Comparison of ENCODE assay signal across 1 cellular context in the genomic region with DNA sequence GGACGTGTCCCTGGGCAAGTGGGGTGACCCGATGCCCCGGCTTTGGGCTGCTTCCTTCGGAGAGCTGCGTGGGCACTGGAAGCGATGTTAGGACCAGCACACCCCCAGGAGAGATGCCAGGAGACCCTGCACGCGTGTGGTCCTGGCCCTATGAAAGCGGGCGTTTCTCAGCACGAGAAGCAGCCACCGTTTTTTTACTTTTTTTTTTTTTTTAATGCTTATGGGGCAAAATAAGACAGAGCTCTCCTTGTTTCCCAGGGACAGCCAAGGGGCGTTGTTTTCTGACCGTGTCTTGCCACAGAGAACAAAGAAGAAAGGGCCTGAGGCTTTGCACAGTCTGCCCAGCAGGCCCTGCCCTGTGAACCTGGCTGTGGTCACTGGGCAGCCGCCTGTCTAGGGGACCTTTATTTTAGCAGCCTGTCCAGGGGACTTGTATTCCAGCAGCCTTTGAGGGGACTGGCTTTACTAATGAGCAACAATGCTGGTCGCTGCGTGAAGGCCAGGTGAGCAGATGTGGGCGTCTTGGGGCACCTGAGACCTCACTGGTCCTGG.
TF ChIP-seq lines count a peak whose summit lies in the region.

No MANE protein-coding gene starts in this region.

TF ChIP-seq in HepG2, 621 proteins besides CTCF, POLR2A, EP300 and RAD21 (continued from another document and continues in another):
- TF ChIP-seq ZNF251 (CRISPR knock-in tag; IDR thresholded peaks at IDR 0.05) (no peak), ELF1 (CRISPR knock-in tag; IDR thresholded peaks at IDR 0.05) (no peak), RBM39 (IDR thresholded peaks at IDR 0.05; ENCODE audit: low read depth, low read length, poor library complexity, severe bottlenecking) (no peak), ZNF44 (CRISPR knock-in tag; IDR thresholded peaks at IDR 0.05) (0 out of 2 replicates have a peak, but pooled peaks have one; percentile 67), MAFF (IDR thresholded peaks at IDR 0.05; ENCODE audit: low read depth, low read length) (0 out of 2 replicates have a peak, but pooled peaks have one; percentile 1), TRIM24 (CRISPR knock-in tag; IDR thresholded peaks at IDR 0.05) (no peak), ADNP (CRISPR knock-in tag; IDR thresholded peaks at IDR 0.05) (no peak), ZKSCAN1 (IDR thresholded peaks at IDR 0.05; ENCODE audit: low read length) (no peak), JARID2 (CRISPR knock-in tag; IDR thresholded peaks at IDR 0.05; ENCODE audit: insufficient replicate concordance) (no peak), ZNF850 (CRISPR knock-in tag; conservative IDR thresholded peaks at IDR 0.05) (no peak), ZNF354B (CRISPR knock-in tag; IDR thresholded peaks at IDR 0.05) (0 out of 2 replicates have a peak, but pooled peaks have one; percentile 83), ZNF343 (CRISPR knock-in tag; IDR thresholded peaks at IDR 0.05) (no peak), ZNF446 (CRISPR knock-in tag; IDR thresholded peaks at IDR 0.05) (no peak), SP1 (IDR thresholded peaks at IDR 0.05) (no peak), SP1 (CRISPR knock-in tag; IDR thresholded peaks at IDR 0.05) (no peak), TAF1 (CRISPR knock-in tag; IDR thresholded peaks at IDR 0.05) (no peak), CC2D1A (CRISPR knock-in tag; IDR thresholded peaks at IDR 0.05) (no peak), ZNF256 (CRISPR knock-in tag; conservative IDR thresholded peaks at IDR 0.05) (no peak), SMARCC2 (IDR thresholded peaks at IDR 0.05) (no peak), MIXL1 (CRISPR knock-in tag; IDR thresholded peaks at IDR 0.05) (0 out of 2 replicates have a peak, but pooled peaks have one; percentile 5), ZSCAN22 (CRISPR knock-in tag; IDR thresholded peaks at IDR 0.05) (no peak), ZMYM3 (CRISPR knock-in tag; IDR thresholded peaks at IDR 0.05) (no peak), FOXO1 (CRISPR knock-in tag; IDR thresholded peaks at IDR 0.05) (0 out of 2 replicates have a peak, but pooled peaks have one; percentile 9), ZFP37 (CRISPR knock-in tag; IDR thresholded peaks at IDR 0.05; ENCODE audit: borderline replicate concordance) (no peak), GTF2F1 (IDR thresholded peaks at IDR 0.05; ENCODE audit: low read length) (no peak), ZNF749 (CRISPR knock-in tag; IDR thresholded peaks at IDR 0.05; ENCODE audit: borderline replicate concordance) (no peak), ZSCAN9 (CRISPR knock-in tag; IDR thresholded peaks at IDR 0.05; ENCODE audit: borderline replicate concordance) (no peak), ZZZ3 (CRISPR knock-in tag; IDR thresholded peaks at IDR 0.05; ENCODE audit: borderline replicate concordance) (peak; percentile 27; the same call in 1 of the 2 replicates), ZNF230 (CRISPR knock-in tag; IDR thresholded peaks at IDR 0.05) (no peak), ZNF20 (CRISPR knock-in tag; IDR thresholded peaks at IDR 0.05) (no peak), ZNF234 (CRISPR knock-in tag; conservative IDR thresholded peaks at IDR 0.05) (0 out of 2 replicates have a peak, but pooled peaks have one; percentile 5), NFIC (IDR thresholded peaks at IDR 0.05; ENCODE audit: low read length) (no peak), ZNF207 (IDR thresholded peaks at IDR 0.05; ENCODE audit: borderline replicate concordance) (no peak), SRSF9 (IDR thresholded peaks at IDR 0.05; ENCODE audit: borderline replicate concordance, insufficient read depth, low read depth, low read length, poor library complexity, severe bottlenecking) (no peak), ZNF30 (CRISPR knock-in tag; IDR thresholded peaks at IDR 0.05) (peak; percentile 89; the same call in 1 of the 2 replicates), ZKSCAN5 (CRISPR knock-in tag; IDR thresholded peaks at IDR 0.05) (no peak), ETV6 (CRISPR knock-in tag; conservative IDR thresholded peaks at IDR 0.05) (no peak)
- TF ChIP-seq, protein P1, sequence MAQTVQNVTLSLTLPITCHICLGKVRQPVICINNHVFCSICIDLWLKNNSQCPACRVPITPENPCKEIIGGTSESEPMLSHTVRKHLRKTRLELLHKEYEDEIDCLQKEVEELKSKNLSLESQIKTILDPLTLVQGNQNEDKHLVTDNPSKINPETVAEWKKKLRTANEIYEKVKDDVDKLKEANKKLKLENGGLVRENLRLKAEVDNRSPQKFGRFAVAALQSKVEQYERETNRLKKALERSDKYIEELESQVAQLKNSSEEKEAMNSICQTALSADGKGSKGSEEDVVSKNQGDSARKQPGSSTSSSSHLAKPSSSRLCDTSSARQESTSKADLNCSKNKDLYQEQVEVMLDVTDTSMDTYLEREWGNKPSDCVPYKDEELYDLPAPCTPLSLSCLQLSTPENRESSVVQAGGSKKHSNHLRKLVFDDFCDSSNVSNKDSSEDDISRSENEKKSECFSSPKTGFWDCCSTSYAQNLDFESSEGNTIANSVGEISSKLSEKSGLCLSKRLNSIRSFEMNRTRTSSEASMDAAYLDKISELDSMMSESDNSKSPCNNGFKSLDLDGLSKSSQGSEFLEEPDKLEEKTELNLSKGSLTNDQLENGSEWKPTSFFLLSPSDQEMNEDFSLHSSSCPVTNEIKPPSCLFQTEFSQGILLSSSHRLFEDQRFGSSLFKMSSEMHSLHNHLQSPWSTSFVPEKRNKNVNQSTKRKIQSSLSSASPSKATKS (CRISPR knock-in tag; IDR thresholded peaks at IDR 0.05): no peak
- TF ChIP-seq, protein P2, sequence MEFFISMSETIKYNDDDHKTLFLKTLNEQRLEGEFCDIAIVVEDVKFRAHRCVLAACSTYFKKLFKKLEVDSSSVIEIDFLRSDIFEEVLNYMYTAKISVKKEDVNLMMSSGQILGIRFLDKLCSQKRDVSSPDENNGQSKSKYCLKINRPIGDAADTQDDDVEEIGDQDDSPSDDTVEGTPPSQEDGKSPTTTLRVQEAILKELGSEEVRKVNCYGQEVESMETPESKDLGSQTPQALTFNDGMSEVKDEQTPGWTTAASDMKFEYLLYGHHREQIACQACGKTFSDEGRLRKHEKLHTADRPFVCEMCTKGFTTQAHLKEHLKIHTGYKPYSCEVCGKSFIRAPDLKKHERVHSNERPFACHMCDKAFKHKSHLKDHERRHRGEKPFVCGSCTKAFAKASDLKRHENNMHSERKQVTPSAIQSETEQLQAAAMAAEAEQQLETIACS (CRISPR knock-in tag; IDR thresholded peaks at IDR 0.05): no peak
- TF ChIP-seq, protein P3, sequence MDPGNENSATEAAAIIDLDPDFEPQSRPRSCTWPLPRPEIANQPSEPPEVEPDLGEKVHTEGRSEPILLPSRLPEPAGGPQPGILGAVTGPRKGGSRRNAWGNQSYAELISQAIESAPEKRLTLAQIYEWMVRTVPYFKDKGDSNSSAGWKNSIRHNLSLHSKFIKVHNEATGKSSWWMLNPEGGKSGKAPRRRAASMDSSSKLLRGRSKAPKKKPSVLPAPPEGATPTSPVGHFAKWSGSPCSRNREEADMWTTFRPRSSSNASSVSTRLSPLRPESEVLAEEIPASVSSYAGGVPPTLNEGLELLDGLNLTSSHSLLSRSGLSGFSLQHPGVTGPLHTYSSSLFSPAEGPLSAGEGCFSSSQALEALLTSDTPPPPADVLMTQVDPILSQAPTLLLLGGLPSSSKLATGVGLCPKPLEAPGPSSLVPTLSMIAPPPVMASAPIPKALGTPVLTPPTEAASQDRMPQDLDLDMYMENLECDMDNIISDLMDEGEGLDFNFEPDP (CRISPR knock-in tag; conservative IDR thresholded peaks at IDR 0.05): 0 out of 2 replicates have a peak, but pooled peaks have one; percentile 81
- TF ChIP-seq, protein P4, sequence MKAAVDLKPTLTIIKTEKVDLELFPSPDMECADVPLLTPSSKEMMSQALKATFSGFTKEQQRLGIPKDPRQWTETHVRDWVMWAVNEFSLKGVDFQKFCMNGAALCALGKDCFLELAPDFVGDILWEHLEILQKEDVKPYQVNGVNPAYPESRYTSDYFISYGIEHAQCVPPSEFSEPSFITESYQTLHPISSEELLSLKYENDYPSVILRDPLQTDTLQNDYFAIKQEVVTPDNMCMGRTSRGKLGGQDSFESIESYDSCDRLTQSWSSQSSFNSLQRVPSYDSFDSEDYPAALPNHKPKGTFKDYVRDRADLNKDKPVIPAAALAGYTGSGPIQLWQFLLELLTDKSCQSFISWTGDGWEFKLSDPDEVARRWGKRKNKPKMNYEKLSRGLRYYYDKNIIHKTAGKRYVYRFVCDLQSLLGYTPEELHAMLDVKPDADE (CRISPR knock-in tag; IDR thresholded peaks at IDR 0.05): no peak
- TF ChIP-seq, protein P5, sequence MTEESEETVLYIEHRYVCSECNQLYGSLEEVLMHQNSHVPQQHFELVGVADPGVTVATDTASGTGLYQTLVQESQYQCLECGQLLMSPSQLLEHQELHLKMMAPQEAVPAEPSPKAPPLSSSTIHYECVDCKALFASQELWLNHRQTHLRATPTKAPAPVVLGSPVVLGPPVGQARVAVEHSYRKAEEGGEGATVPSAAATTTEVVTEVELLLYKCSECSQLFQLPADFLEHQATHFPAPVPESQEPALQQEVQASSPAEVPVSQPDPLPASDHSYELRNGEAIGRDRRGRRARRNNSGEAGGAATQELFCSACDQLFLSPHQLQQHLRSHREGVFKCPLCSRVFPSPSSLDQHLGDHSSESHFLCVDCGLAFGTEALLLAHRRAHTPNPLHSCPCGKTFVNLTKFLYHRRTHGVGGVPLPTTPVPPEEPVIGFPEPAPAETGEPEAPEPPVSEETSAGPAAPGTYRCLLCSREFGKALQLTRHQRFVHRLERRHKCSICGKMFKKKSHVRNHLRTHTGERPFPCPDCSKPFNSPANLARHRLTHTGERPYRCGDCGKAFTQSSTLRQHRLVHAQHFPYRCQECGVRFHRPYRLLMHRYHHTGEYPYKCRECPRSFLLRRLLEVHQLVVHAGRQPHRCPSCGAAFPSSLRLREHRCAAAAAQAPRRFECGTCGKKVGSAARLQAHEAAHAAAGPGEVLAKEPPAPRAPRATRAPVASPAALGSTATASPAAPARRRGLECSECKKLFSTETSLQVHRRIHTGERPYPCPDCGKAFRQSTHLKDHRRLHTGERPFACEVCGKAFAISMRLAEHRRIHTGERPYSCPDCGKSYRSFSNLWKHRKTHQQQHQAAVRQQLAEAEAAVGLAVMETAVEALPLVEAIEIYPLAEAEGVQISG (CRISPR knock-in tag; IDR thresholded peaks at IDR 0.05): no peak
- TF ChIP-seq, protein P6, sequence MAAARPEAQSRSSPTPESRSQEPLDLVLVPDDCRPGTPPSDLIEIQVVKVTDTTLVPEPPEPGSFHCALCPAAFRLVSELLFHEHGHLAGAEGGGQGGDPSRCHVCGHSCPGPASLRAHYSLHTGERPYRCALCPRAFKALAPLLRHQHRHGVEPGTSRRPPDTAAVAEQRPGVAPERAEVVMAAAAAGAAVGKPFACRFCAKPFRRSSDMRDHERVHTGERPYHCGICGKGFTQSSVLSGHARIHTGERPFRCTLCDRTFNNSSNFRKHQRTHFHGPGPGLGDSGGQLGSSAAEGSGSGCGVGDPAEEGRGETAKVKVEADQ (CRISPR knock-in tag; IDR thresholded peaks at IDR 0.05; ENCODE audit: borderline replicate concordance): peak; percentile 7; the same call in 1 of the 2 replicates
- TF ChIP-seq, protein P7, sequence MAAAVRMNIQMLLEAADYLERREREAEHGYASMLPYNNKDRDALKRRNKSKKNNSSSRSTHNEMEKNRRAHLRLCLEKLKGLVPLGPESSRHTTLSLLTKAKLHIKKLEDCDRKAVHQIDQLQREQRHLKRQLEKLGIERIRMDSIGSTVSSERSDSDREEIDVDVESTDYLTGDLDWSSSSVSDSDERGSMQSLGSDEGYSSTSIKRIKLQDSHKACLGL (CRISPR knock-in tag; IDR thresholded peaks at IDR 0.05): no peak
- TF ChIP-seq, protein P8, sequence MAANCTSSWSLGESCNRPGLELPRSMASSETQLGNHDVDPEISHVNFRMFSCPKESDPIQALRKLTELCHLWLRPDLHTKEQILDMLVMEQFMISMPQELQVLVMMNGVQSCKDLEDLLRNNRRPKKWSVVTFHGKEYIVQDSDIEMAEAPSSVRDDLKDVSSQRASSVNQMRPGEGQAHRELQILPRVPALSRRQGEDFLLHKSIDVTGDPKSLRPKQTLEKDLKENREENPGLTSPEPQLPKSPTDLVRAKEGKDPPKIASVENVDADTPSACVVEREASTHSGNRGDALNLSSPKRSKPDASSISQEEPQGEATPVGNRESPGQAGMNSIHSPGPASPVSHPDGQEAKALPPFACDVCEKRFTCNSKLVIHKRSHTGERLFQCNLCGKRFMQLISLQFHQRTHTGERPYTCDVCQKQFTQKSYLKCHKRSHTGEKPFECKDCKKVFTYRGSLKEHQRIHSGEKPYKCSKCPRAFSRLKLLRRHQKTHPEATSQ (CRISPR knock-in tag; IDR thresholded peaks at IDR 0.05; ENCODE audit: borderline replicate concordance): 0 out of 2 replicates have a peak, but pooled peaks have one; percentile 44
- TF ChIP-seq, protein P9, sequence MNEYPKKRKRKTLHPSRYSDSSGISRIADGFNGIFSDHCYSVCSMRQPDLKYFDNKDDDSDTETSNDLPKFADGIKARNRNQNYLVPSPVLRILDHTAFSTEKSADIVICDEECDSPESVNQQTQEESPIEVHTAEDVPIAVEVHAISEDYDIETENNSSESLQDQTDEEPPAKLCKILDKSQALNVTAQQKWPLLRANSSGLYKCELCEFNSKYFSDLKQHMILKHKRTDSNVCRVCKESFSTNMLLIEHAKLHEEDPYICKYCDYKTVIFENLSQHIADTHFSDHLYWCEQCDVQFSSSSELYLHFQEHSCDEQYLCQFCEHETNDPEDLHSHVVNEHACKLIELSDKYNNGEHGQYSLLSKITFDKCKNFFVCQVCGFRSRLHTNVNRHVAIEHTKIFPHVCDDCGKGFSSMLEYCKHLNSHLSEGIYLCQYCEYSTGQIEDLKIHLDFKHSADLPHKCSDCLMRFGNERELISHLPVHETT (CRISPR knock-in tag; conservative IDR thresholded peaks at IDR 0.05): no peak
- TF ChIP-seq, protein P10, sequence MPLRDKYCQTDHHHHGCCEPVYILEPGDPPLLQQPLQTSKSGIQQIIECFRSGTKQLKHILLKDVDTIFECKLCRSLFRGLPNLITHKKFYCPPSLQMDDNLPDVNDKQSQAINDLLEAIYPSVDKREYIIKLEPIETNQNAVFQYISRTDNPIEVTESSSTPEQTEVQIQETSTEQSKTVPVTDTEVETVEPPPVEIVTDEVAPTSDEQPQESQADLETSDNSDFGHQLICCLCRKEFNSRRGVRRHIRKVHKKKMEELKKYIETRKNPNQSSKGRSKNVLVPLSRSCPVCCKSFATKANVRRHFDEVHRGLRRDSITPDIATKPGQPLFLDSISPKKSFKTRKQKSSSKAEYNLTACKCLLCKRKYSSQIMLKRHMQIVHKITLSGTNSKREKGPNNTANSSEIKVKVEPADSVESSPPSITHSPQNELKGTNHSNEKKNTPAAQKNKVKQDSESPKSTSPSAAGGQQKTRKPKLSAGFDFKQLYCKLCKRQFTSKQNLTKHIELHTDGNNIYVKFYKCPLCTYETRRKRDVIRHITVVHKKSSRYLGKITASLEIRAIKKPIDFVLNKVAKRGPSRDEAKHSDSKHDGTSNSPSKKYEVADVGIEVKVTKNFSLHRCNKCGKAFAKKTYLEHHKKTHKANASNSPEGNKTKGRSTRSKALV (CRISPR knock-in tag; IDR thresholded peaks at IDR 0.05): no peak
